ENCODE assay signal across 20 cellular contexts in genomic region chr1:12810691-12811408, GRCh38. TPM values are rescaled to one million over a fixed set of nuclear protein-coding genes. Genes with fewer than 3 reads are reported as not detected.
DNase-seq lines count a peak whose midpoint lies in the region; ATAC-seq, FAIRE-seq and TF ChIP-seq lines count a peak whose summit lies in the region.
"Had no signal": no experiment of that assay in that cellular context is flagged by ENCODE, and none has a peak within 500 bp of the region (broad histone marks: within the 10 kb centered on the region; RNA-seq: fewer than 3 reads in every experiment).

No MANE protein-coding gene starts in this region.

- WGBS in A549 (ENCODE audit: missing lambda C conversion rate): 28% methylated on average over 5 of the region's 5 CpGs

- no peak overlapping the region for H3K27ac ChIP-seq in A549
- H3K27ac ChIP-seq: brain microvascular endothelial cell, colonic mucosa, neural progenitor cell, prostate gland, SJSA1 had no signal

- no peak for TF ChIP-seq EP300 in A549 (IDR thresholded peaks at IDR 0.05)

- CTCF ChIA-PET in A549 (lab: Yijun Ruan, JAX): no interaction called here

- POLR2A ChIA-PET in A549 (lab: Yijun Ruan, JAX): no interaction called here

- no peak for FAIRE-seq in A549 (lab: Jason Lieb, UNC)
- FAIRE-seq: endometrium had no signal

- TF ChIP-seq POLR2A in A549 (IDR thresholded peaks at IDR 0.05; ENCODE audit: low read length): no peak

- H3K4me3 ChIP-seq in A549: no peak overlapping the region
- H3K4me3 ChIP-seq: colonic mucosa, mucosa of descending colon, neural progenitor cell, prostate gland, SJSA1 had no signal

- H3K4me2 ChIP-seq in A549: no peak overlapping the region
- H3K4me2 ChIP-seq: neural progenitor cell had no signal

- H3K9me3 ChIP-seq in A549: no peaks in the 10 kb centered on the region
- H3K9me3 ChIP-seq: colonic mucosa, mucosa of descending colon, prostate gland, SJSA1 had no signal

- DNase-seq in A549 (ENCODE audit: low read depth in 1 of 2, low spot score in 1 of 2) (no peak), HS-27A (ENCODE audit: low read depth) (peak; percentile 81), inferior parietal cortex (ENCODE audit: extremely low spot score) (peak; percentile 8), activated T-cell treated with anti-CD3 and anti-CD28 coated beads for 4 hours (no peak)
- DNase-seq: activated CD4-positive, CD25-positive, alpha-beta regulatory T cell; activated naive CD8-positive, alpha-beta T cell treated with anti-CD3 and anti-CD28 coated beads for 36 hours; brain microvascular endothelial cell; colonic mucosa; DMS153; foreskin fibroblast; mucosa of descending colon; NCI-H526 treated with DMSO at 0.1 percent for 48 hours had no signal

- no peak for TF ChIP-seq CTCF in A549 (IDR thresholded peaks at IDR 0.05)

- no peak for TF ChIP-seq RAD21 in A549 (conservative IDR thresholded peaks at IDR 0.05 in 1 of 2, IDR thresholded peaks at IDR 0.05 in 1 of 2)

- peak; percentile 40 to 47; a peak in 5 of 6 replicates for ATAC-seq in A549
- peak; percentile 88 for ATAC-seq in SK-N-SH treated with all-trans-retinoic acid at 6 μM for 48 hours
- no peak for ATAC-seq in GM21423 (IDR thresholded peaks at IDR 0.05; ENCODE audit: unreplicated experiment)
- no peak for ATAC-seq in GM19452 (IDR thresholded peaks at IDR 0.05; ENCODE audit: unreplicated experiment)
- ATAC-seq in GM18868 (IDR thresholded peaks at IDR 0.05; ENCODE audit: unreplicated experiment): no peak
- ATAC-seq: mucosa of descending colon had no signal

- no peaks in the 10 kb centered on the region for H3K4me1 ChIP-seq in A549
- H3K4me1 ChIP-seq: colonic mucosa, neural progenitor cell, prostate gland, SJSA1 had no signal

TF ChIP-seq in A549, 52 proteins besides CTCF, POLR2A, EP300 and RAD21:
- TF ChIP-seq JUN (IDR thresholded peaks at IDR 0.05) (no peak), MAFK (IDR thresholded peaks at IDR 0.05; ENCODE audit: partially characterized antibody) (peak; percentile 50)
TF ChIP-seq in A549: peak in this region for 1.

TF ChIP-seq in SK-N-SH treated with all-trans-retinoic acid at 6 μM for 48 hours, 23 proteins besides CTCF, POLR2A, EP300 and RAD21 (continues in another document):
- TF ChIP-seq TCF4 (CRISPR knock-in tag; IDR thresholded peaks at IDR 0.05; ENCODE audit: borderline replicate concordance) (no peak), PATZ1 (CRISPR knock-in tag; IDR thresholded peaks at IDR 0.05; ENCODE audit: borderline replicate concordance) (no peak), GLIS3 (CRISPR knock-in tag; IDR thresholded peaks at IDR 0.05) (no peak), PPARA (CRISPR knock-in tag; IDR thresholded peaks at IDR 0.05; ENCODE audit: borderline replicate concordance) (no peak), ARNTL (CRISPR knock-in tag; IDR thresholded peaks at IDR 0.05; ENCODE audit: borderline replicate concordance, low read depth) (no peak), BACH2 (CRISPR knock-in tag; IDR thresholded peaks at IDR 0.05; ENCODE audit: borderline replicate concordance) (no peak), CSRNP3 (CRISPR knock-in tag; IDR thresholded peaks at IDR 0.05) (no peak), RARB (CRISPR knock-in tag; IDR thresholded peaks at IDR 0.05) (no peak), CSDC2 (CRISPR knock-in tag; IDR thresholded peaks at IDR 0.05) (no peak), SNAI2 (CRISPR knock-in tag; IDR thresholded peaks at IDR 0.05) (no peak), ISL1 (CRISPR knock-in tag; IDR thresholded peaks at IDR 0.05) (no peak), TSHZ2 (CRISPR knock-in tag; IDR thresholded peaks at IDR 0.05) (no peak), TOX (CRISPR knock-in tag; IDR thresholded peaks at IDR 0.05; ENCODE audit: borderline replicate concordance) (no peak), ZNF70 (CRISPR knock-in tag; IDR thresholded peaks at IDR 0.05) (no peak)

RNA-seq across cellular contexts. Expression of gene PRAMEF1, which starts 19.7 kb away (rescaled TPM):
- polyA plus RNA-seq in A549 (2011; rRNA removed) (not detected in 2 replicates), A549 (2017; fragmentation: RNase III; extraction: RNeasy Plus Mini Kit Qiagen cat#74134 plus additional on column Dnase treatment) (not detected in 3 replicates)
- not detected in 2 replicates for polyA plus RNA-seq in A549 (2012; cell fraction: cytosol; rRNA removed)
- not detected in 2 replicates for polyA plus RNA-seq in A549 (2012; cell fraction: nucleus; rRNA removed)
- 0.08 TPM in 1 of 2 replicates, not detected in the other for polyA minus RNA-seq in A549 (2011; rRNA and poly(A)+ RNA removed)

RNA-seq across cellular contexts. Expression of gene PRAMEF11, which starts 20.4 kb away (rescaled TPM):
- polyA plus RNA-seq in A549 (2011; rRNA removed) (not detected in 2 replicates), A549 (2017; fragmentation: RNase III; extraction: RNeasy Plus Mini Kit Qiagen cat#74134 plus additional on column Dnase treatment) (not detected in 3 replicates)
- polyA plus RNA-seq in A549 (2012; cell fraction: cytosol; rRNA removed): not detected in 2 replicates
- not detected in 2 replicates for polyA plus RNA-seq in A549 (2012; cell fraction: nucleus; rRNA removed)
- not detected in 2 replicates for polyA minus RNA-seq in A549 (2011; rRNA and poly(A)+ RNA removed)

RNA-seq across cellular contexts. Expression of gene PRAMEF12, which starts 37.3 kb away (rescaled TPM):
- polyA plus RNA-seq in A549 (2011; rRNA removed): not detected in 2 replicates
- 0.01 TPM in 1 of 2 replicates, not detected in the other for polyA plus RNA-seq in A549 (2012; cell fraction: cytosol; rRNA removed)
- polyA plus RNA-seq in A549 (2012; cell fraction: nucleus; rRNA removed): 0.02 TPM in 1 of 2 replicates, not detected in the other
- not detected in 3 replicates for polyA plus RNA-seq in A549 (2017; fragmentation: RNase III; extraction: RNeasy Plus Mini Kit Qiagen cat#74134 plus additional on column Dnase treatment)
- not detected in 2 replicates for polyA minus RNA-seq in A549 (2011; rRNA and poly(A)+ RNA removed)

RNA-seq across cellular contexts. Expression of gene HNRNPCL1, which starts 37.7 kb away (rescaled TPM):
- not detected in 2 replicates for polyA plus RNA-seq in A549 (2011; rRNA removed)
- polyA plus RNA-seq in A549 (2012; cell fraction: cytosol; rRNA removed): not detected in 2 replicates
- polyA plus RNA-seq in A549 (2012; cell fraction: nucleus; rRNA removed): not detected in 2 replicates
- polyA plus RNA-seq in A549 (2017; fragmentation: RNase III; extraction: RNeasy Plus Mini Kit Qiagen cat#74134 plus additional on column Dnase treatment): not detected in 3 replicates
- polyA minus RNA-seq in A549 (2011; rRNA and poly(A)+ RNA removed): not detected in 2 replicates

RNA-seq across cellular contexts. Expression of gene PRAMEF2, which starts 46.0 kb away (rescaled TPM):
- polyA plus RNA-seq in A549 (2011; rRNA removed) (not detected in 2 replicates), A549 (2017; fragmentation: RNase III; extraction: RNeasy Plus Mini Kit Qiagen cat#74134 plus additional on column Dnase treatment) (not detected in 3 replicates)
- not detected in 2 replicates for polyA plus RNA-seq in A549 (2012; cell fraction: cytosol; rRNA removed)
- not detected in 2 replicates for polyA plus RNA-seq in A549 (2012; cell fraction: nucleus; rRNA removed)
- 0.25 TPM in 1 of 2 replicates, not detected in the other for polyA minus RNA-seq in A549 (2011; rRNA and poly(A)+ RNA removed)

Comparison
In these comparisons a context has a peak if more than half of its experiments do, and no peak if none do; other contexts are left out.
1. ATAC-seq: peak in A549 (2 of 2) and SK-N-SH treated with all-trans-retinoic acid at 6 μM for 48 hours (single experiment); none in GM21423 (single experiment), GM19452 (single experiment) and GM18868 (single experiment).
2. DNase-seq: peak in HS-27A (single experiment) and inferior parietal cortex (single experiment); none in A549 (0 of 2) and activated T-cell treated with anti-CD3 and anti-CD28 coated beads for 4 hours (single experiment).